16 cellular contexts compared by ENCODE assay signal in genomic region chr12:116415408-116416108, GRCh38.
"Had no signal": no experiment of that assay in that cellular context is flagged by ENCODE, and none has a peak within 500 bp of the region (broad histone marks: within the 10 kb centered on the region; RNA-seq: fewer than 3 reads in every experiment).

No MANE protein-coding gene starts in this region.

- FAIRE-seq: endothelial cell of umbilical vein, TTC549 had no signal

- H3K4me3 ChIP-seq: colonic mucosa, esophagus muscularis mucosa, thyroid gland had no signal

- H3K36me3 ChIP-seq: colonic mucosa, esophagus muscularis mucosa, thyroid gland had no signal

- H3K9me3 ChIP-seq: colonic mucosa, esophagus muscularis mucosa, thyroid gland had no signal

- H3K27me3 ChIP-seq: colonic mucosa, esophagus muscularis mucosa, thyroid gland had no signal

- H3K27ac ChIP-seq: colonic mucosa, esophagus muscularis mucosa, thyroid gland had no signal

- H3K4me1 ChIP-seq: colonic mucosa, thyroid gland had no signal

- DNase-seq: activated B cell treated with CpG ODN at 0.5 μM for 24 hours; activated CD4-positive, alpha-beta memory T cell treated with anti-CD3 and anti-CD28 coated beads for 36 hours; activated CD4-positive, alpha-beta T cell treated with anti-CD3 and anti-CD28 coated beads for 4 hours; activated naive CD4-positive, alpha-beta T cell treated with anti-CD3 and anti-CD28 coated beads for 36 hours; activated T-cell treated with anti-CD3 and anti-CD28 coated beads, Interleukin-2, amount 50 U/mL, for 4 hours; central memory CD4-positive, alpha-beta T cell; colonic mucosa; effector CD4-positive, alpha-beta T cell; immature natural killer cell; occipital lobe; stimulated activated naive CD4-positive, alpha-beta T cell treated with Interleukin-2 at 50 U/mL for 16 hours; thyroid gland had no signal

- ATAC-seq: activated T-cell treated with anti-CD3 and anti-CD28 coated beads, Interleukin-2, amount 50 U/mL, for 4 hours; natural killer cell treated with Interleukin-12 subunit alpha and Interleukin-12 subunit beta and Interleukin-15 and Interleukin-18, amount 100 ng/mL, for 72 hours had no signal
